Comparison of ENCODE assay signal across 8 cellular contexts in the genomic region with DNA sequence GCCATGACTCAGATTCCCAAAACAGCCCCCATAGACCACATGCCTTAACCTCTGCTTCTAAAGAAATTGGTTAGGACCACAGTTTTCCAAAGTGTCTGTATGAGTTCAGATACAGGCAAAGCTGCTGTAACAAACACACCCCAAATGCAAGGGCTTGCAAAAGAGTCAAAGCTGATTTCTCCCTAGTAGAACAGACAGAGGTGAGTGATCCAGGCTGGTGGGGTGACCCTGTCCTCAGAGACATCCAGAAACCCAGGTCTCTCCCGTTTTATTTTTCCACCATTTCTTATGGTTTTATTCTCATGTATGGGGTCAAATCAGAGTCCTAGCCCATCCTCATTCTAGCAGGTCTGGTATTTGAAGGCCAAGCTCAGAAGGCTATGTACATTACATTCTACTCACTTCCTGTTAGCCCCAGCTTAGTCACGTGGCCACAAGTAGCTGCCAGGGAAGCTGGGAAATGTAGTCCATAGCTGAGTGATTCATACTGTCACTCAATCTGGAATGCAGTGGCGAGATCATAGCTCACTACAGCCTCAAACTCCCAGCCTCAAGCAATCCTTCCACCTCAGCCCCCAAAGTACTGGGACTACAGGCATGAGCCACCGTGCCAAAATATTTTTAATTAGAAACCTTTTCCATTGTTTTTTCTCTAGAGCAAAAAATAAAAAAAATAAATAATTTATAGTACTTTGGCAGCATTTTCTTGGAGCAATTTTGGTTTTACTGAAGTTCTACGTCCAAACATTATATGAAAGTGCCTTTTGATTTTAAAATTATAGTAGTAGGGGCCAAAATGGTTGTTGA.
DNase-seq lines count a peak whose midpoint lies in the region; ATAC-seq and TF ChIP-seq lines count a peak whose summit lies in the region.

No MANE protein-coding gene starts in this region.

- intact Hi-C loops in activated naive CD4-positive, alpha-beta T cell treated with anti-CD3 and anti-CD28 coated beads for 36 hours (cut with micrococcal nuclease): no loop called here

- H3K4me1 Mint-ChIP-seq in activated naive CD4-positive, alpha-beta T cell treated with anti-CD3 and anti-CD28 coated beads for 36 hours (ENCODE audit: low read depth): no peaks in the 10 kb centered on the region
- H3K4me1 Mint-ChIP-seq in natural killer cell treated with Interleukin-12 subunit alpha and Interleukin-12 subunit beta and Interleukin-15 and Interleukin-18, amount 100 ng/mL, for 72 hours (ENCODE audit: low read depth in 2 of 2): peaks cover 0 to 2% of the 10 kb centered on the region in 2 donors

- ATAC-seq in natural killer cell treated with Interleukin-12 subunit alpha and Interleukin-12 subunit beta and Interleukin-15 and Interleukin-18, amount 100 ng/mL, for 72 hours: peak; percentile 74 to 79
- ATAC-seq in HG02763 (IDR thresholded peaks at IDR 0.05; ENCODE audit: unreplicated experiment) (no peak), HG03097 (IDR thresholded peaks at IDR 0.05; ENCODE audit: low FRiP score, unreplicated experiment) (no peak), GM21515 (IDR thresholded peaks at IDR 0.05; ENCODE audit: unreplicated experiment) (no peak)

- no peak overlapping the region for H3K27ac Mint-ChIP-seq in activated naive CD4-positive, alpha-beta T cell treated with anti-CD3 and anti-CD28 coated beads for 36 hours
- H3K27ac Mint-ChIP-seq in natural killer cell treated with Interleukin-12 subunit alpha and Interleukin-12 subunit beta and Interleukin-15 and Interleukin-18, amount 100 ng/mL, for 72 hours: no peak overlapping the region

- no peaks in the 10 kb centered on the region for H3K27me3 Mint-ChIP-seq in activated naive CD4-positive, alpha-beta T cell treated with anti-CD3 and anti-CD28 coated beads for 36 hours (ENCODE audit: low read depth)
- no peaks in the 10 kb centered on the region for H3K27me3 Mint-ChIP-seq in natural killer cell treated with Interleukin-12 subunit alpha and Interleukin-12 subunit beta and Interleukin-15 and Interleukin-18, amount 100 ng/mL, for 72 hours

- H3K36me3 Mint-ChIP-seq in activated naive CD4-positive, alpha-beta T cell treated with anti-CD3 and anti-CD28 coated beads for 36 hours (ENCODE audit: low read depth): no peaks in the 10 kb centered on the region
- no peaks in the 10 kb centered on the region for H3K36me3 Mint-ChIP-seq in natural killer cell treated with Interleukin-12 subunit alpha and Interleukin-12 subunit beta and Interleukin-15 and Interleukin-18, amount 100 ng/mL, for 72 hours

- CTCF ChIA-PET in activated naive CD4-positive, alpha-beta T cell treated with anti-CD3 and anti-CD28 coated beads for 36 hours (lab: Charles Lee): interaction anchor here (0.7 to 1.3 kb wide), 3 partner anchors 15 to 90 kb away, joined by 3 to 5 read pairs (median 3); no protein-coding TSS in a partner anchor

- no peak overlapping the region for H3K4me3 ChIP-seq in astrocyte of the cerebellum (ENCODE audit: low read depth, low read length)

- DNase-seq in activated naive CD4-positive, alpha-beta T cell treated with anti-CD3 and anti-CD28 coated beads for 36 hours: peak; percentile 24
- DNase-seq in activated naive CD4-positive, alpha-beta T cell treated with anti-CD3 and anti-CD28 coated beads, Interleukin-2, amount 50 U/mL, for 16 hours: no peak
- DNase-seq in NCI-H2029 (lab: John Stamatoyannopoulos, UW) (peak; percentile 70), astrocyte of the cerebellum (ENCODE audit: low read depth) (peak; percentile 4)
- DNase-seq in natural killer cell treated with Interleukin-12 subunit alpha and Interleukin-12 subunit beta and Interleukin-15 and Interleukin-18, amount 100 ng/mL, for 72 hours (ENCODE audit: low spot score): peak; percentile 56

- TF ChIP-seq CTCF in astrocyte of the cerebellum (IDR thresholded peaks at IDR 0.05; ENCODE audit: low read depth, low read length, missing control alignments): no peak

- no peak overlapping the region for H3K4me3 Mint-ChIP-seq in activated naive CD4-positive, alpha-beta T cell treated with anti-CD3 and anti-CD28 coated beads for 36 hours
- H3K4me3 Mint-ChIP-seq in natural killer cell treated with Interleukin-12 subunit alpha and Interleukin-12 subunit beta and Interleukin-15 and Interleukin-18, amount 100 ng/mL, for 72 hours: no peak overlapping the region

- in situ Hi-C loops in astrocyte of the cerebellum (cut with HindIII; ENCODE audit: low sequenced_read_pairs): no loop called here

- no peaks in the 10 kb centered on the region for H3K9me3 Mint-ChIP-seq in activated naive CD4-positive, alpha-beta T cell treated with anti-CD3 and anti-CD28 coated beads for 36 hours
- no peaks in the 10 kb centered on the region for H3K9me3 Mint-ChIP-seq in natural killer cell treated with Interleukin-12 subunit alpha and Interleukin-12 subunit beta and Interleukin-15 and Interleukin-18, amount 100 ng/mL, for 72 hours

Comparison
In these comparisons a context has a peak if more than half of its experiments do, and no peak if none do; other contexts are left out.
1. ATAC-seq: peak in natural killer cell treated with Interleukin-12 subunit alpha and Interleukin-12 subunit beta and Interleukin-15 and Interleukin-18, amount 100 ng/mL, for 72 hours (2 of 2); none in HG02763 (single experiment), HG03097 (single experiment) and GM21515 (single experiment).